23 cellular contexts compared by ENCODE assay signal in genomic region chr13:106915146-106915545, GRCh38.
DNase-seq lines count a peak whose midpoint lies in the region; ATAC-seq and TF ChIP-seq lines count a peak whose summit lies in the region.
"Had no signal": no experiment of that assay in that cellular context is flagged by ENCODE, and none has a peak within 500 bp of the region (broad histone marks: within the 10 kb centered on the region; RNA-seq: fewer than 3 reads in every experiment).

No MANE protein-coding gene starts in this region.

- H3K4me2 ChIP-seq in BLaER1 treated with 17β-estradiol and CSF1 and Interleukin-3, amounts not matched to agents 10 nM and 100 nM: peak overlapping the region in 6 of 11 experiments; percentile 62 to 94 (median 88); a peak in 11 of 22 replicates
- no peak overlapping the region for H3K4me2 ChIP-seq in smooth muscle cell

- intact Hi-C loops in upper lobe of right lung (cut with DNase I): no loop called here

- H2AFZ ChIP-seq in smooth muscle cell (ENCODE audit: low read depth): peak overlapping the region; percentile 26
- H2AFZ ChIP-seq: GM23248 had no signal

- peaks cover 0 to 34% (median 19%) of the 10 kb centered on the region in 11 experiments; a peak in 14 of 22 replicates for H3K9me3 ChIP-seq in BLaER1 treated with 17β-estradiol and CSF1 and Interleukin-3, amounts not matched to agents 10 nM and 100 nM (replicated peaks in 1 of 11)
- no peaks in the 10 kb centered on the region for H3K9me3 ChIP-seq in HUES64 (ENCODE audit: insufficient read depth, low read depth, low read length)
- no peaks in the 10 kb centered on the region for H3K9me3 ChIP-seq in smooth muscle cell (replicated peaks; ENCODE audit: low read depth)
- no peaks in the 10 kb centered on the region for H3K9me3 ChIP-seq in upper lobe of right lung
- H3K9me3 ChIP-seq: Caco-2, Peyer's patch had no signal

- H3K79me2 ChIP-seq in smooth muscle cell (ENCODE audit: low read depth): no peaks in the 10 kb centered on the region

- H3K4me1 ChIP-seq in BLaER1 treated with 17β-estradiol and CSF1 and Interleukin-3, amounts not matched to agents 10 nM and 100 nM: peaks cover 39 to 61% (median 51%) of the 10 kb centered on the region in 10 experiments
- H3K4me1 ChIP-seq in HUES64 (ENCODE audit: insufficient read depth, low read length): peaks cover 47% of the 10 kb centered on the region
- H3K4me1 ChIP-seq in smooth muscle cell (ENCODE audit: low read depth): peaks cover 45% of the 10 kb centered on the region
- H3K4me1 ChIP-seq in upper lobe of right lung: no peaks in the 10 kb centered on the region
- H3K4me1 ChIP-seq: Peyer's patch had no signal

- DNase-seq in left kidney (ENCODE audit: low read depth, low spot score) (peak; percentile 9), smooth muscle cell (lab: John Stamatoyannopoulos, UW; ENCODE audit: unreplicated experiment) (no peak), upper lobe of right lung (no peak)
- DNase-seq in stimulated activated naive CD8-positive, alpha-beta T cell treated with anti-CD3 and anti-CD28 coated beads, Interleukin-15, Interleukin-2, amounts not matched to agents 100 U/mL and 50 U/mL, for 24 hours: no peak
- DNase-seq: C1 segment of cervical spinal cord; Caco-2; CD8-positive, alpha-beta T cell; GM23248; H9; IMR-90; KG1; MM.1S; NCI-H1417; NCI-H1694; NCI-H2029 treated with DMSO at 0.1 percent for 48 hours; NCI-H2227 treated with DMSO at 0.1 percent for 48 hours; NCI-H69; Peyer's patch; SIG-M5 had no signal

- H3K27me3 ChIP-seq in BLaER1 treated with 17β-estradiol and CSF1 and Interleukin-3, amounts not matched to agents 10 nM and 100 nM: no peaks in the 10 kb centered on the region
- no peaks in the 10 kb centered on the region for H3K27me3 ChIP-seq in HUES64 (ENCODE audit: insufficient read depth, low read length)
- H3K27me3 ChIP-seq in smooth muscle cell (ENCODE audit: low read depth): no peaks in the 10 kb centered on the region
- no peaks in the 10 kb centered on the region for H3K27me3 ChIP-seq in upper lobe of right lung
- H3K27me3 ChIP-seq: Peyer's patch had no signal

- no peak for ATAC-seq in GM18867 (IDR thresholded peaks at IDR 0.05; ENCODE audit: unreplicated experiment)
- no peak for ATAC-seq in stimulated activated naive CD8-positive, alpha-beta T cell treated with anti-CD3 and anti-CD28 coated beads, Interleukin-15, Interleukin-2, amounts not matched to agents 100 U/mL and 50 U/mL, for 24 hours
- ATAC-seq in upper lobe of right lung: no peak
- ATAC-seq: CD8-positive, alpha-beta T cell had no signal

- no peak overlapping the region for H3K4me3 ChIP-seq in BLaER1 treated with 17β-estradiol and CSF1 and Interleukin-3, amounts not matched to agents 10 nM and 100 nM
- H3K4me3 ChIP-seq in HUES64 (ENCODE audit: low read length) (no peak overlapping the region), smooth muscle cell (no peak overlapping the region), upper lobe of right lung (no peak overlapping the region)
- H3K4me3 ChIP-seq: GM23248, Peyer's patch, SK-N-MC had no signal

- H3K27ac ChIP-seq in BLaER1 treated with 17β-estradiol and CSF1 and Interleukin-3, amounts not matched to agents 10 nM and 100 nM: peak overlapping the region in 3 of 11 experiments; percentile 56 to 57 (median 56); a peak in 4 of 22 replicates
- H3K27ac ChIP-seq in HUES64 (ENCODE audit: low read depth, low read length): peak overlapping the region; percentile 17; the same call in 1 of the 2 replicates
- H3K27ac ChIP-seq in smooth muscle cell (ENCODE audit: low read depth): no peak overlapping the region
- no peak overlapping the region for H3K27ac ChIP-seq in upper lobe of right lung
- H3K27ac ChIP-seq: GM23248, Peyer's patch, SK-N-MC had no signal

- no peak overlapping the region; a peak in 1 of 22 replicates for H3K9ac ChIP-seq in BLaER1 treated with 17β-estradiol and CSF1 and Interleukin-3, amounts not matched to agents 10 nM and 100 nM
- H3K9ac ChIP-seq in HUES64 (ENCODE audit: low read depth, low read length): no peak overlapping the region
- no peak overlapping the region for H3K9ac ChIP-seq in smooth muscle cell (ENCODE audit: low read depth)
- H3K9ac ChIP-seq: GM23248 had no signal

- no peaks in the 10 kb centered on the region for H3F3A ChIP-seq in smooth muscle cell (ENCODE audit: low read depth)

- no peaks in the 10 kb centered on the region for H4K20me1 ChIP-seq in BLaER1 treated with 17β-estradiol and CSF1 and Interleukin-3, amounts not matched to agents 10 nM and 100 nM
- H4K20me1 ChIP-seq in smooth muscle cell (ENCODE audit: low read depth): no peaks in the 10 kb centered on the region

- TF ChIP-seq CTCF in smooth muscle cell (IDR thresholded peaks at IDR 0.05; ENCODE audit: borderline replicate concordance, insufficient read depth, poor library complexity, severe bottlenecking): no peak
- TF ChIP-seq CTCF in upper lobe of right lung (IDR thresholded peaks at IDR 0.05): no peak

- 60% methylated on average over 3 of the region's 3 CpGs for WGBS in HUES64
- 62% methylated on average over 3 of the region's 3 CpGs for WGBS in smooth muscle cell (ENCODE audit: low lambda C conversion rate)

- no peaks in the 10 kb centered on the region for H3K36me3 ChIP-seq in BLaER1 treated with 17β-estradiol and CSF1 and Interleukin-3, amounts not matched to agents 10 nM and 100 nM
- H3K36me3 ChIP-seq in HUES64 (ENCODE audit: insufficient read depth, low read length) (no peaks in the 10 kb centered on the region), smooth muscle cell (ENCODE audit: low read depth) (no peaks in the 10 kb centered on the region), upper lobe of right lung (no peaks in the 10 kb centered on the region)
- H3K36me3 ChIP-seq: Peyer's patch had no signal
